Comparison of ENCODE assay signal across 13 cellular contexts in genomic region chr11:67160872-67161783, GRCh38. TPM values are rescaled to one million over a fixed set of nuclear protein-coding genes. Genes with fewer than 3 reads are reported as not detected.
A peak's percentile ranks its signal among the peaks of the same experiment; 100 is the strongest.
DNase-seq lines count a peak whose midpoint lies in the region; ATAC-seq and TF ChIP-seq lines count a peak whose summit lies in the region.
"Had no signal": no experiment of that assay in that cellular context is flagged by ENCODE, and none has a peak within 500 bp of the region (broad histone marks: within the 10 kb centered on the region; RNA-seq: fewer than 3 reads in every experiment).

No MANE protein-coding gene starts in this region.

- peaks cover 91% of the 10 kb centered on the region for H3K79me2 ChIP-seq in GM23338 (replicated peaks; ENCODE audit: insufficient read depth)

- peak overlapping the region; percentile 66 for H3K27ac ChIP-seq in CD4-positive, CD25-positive, alpha-beta regulatory T cell (ENCODE audit: insufficient read depth, low read length, poor library complexity, severe bottlenecking)
- H3K27ac ChIP-seq in GM23338 (ENCODE audit: low read depth): no peak overlapping the region
- no peak overlapping the region for H3K27ac ChIP-seq in liver (ENCODE audit: low read depth in 1 of 2, low read length in 2 of 2)
- H3K27ac ChIP-seq in transverse colon: no peak overlapping the region
- H3K27ac ChIP-seq in sigmoid colon: no peak overlapping the region

- no peaks in the 10 kb centered on the region for H3K27me3 Mint-ChIP-seq in CD4-positive, CD25-positive, alpha-beta regulatory T cell
- no peaks in the 10 kb centered on the region for H3K27me3 Mint-ChIP-seq in GM23338 (ENCODE audit: insufficient read depth, low read depth, poor library complexity)
- H3K27me3 Mint-ChIP-seq in activated T-helper 17 cell treated with anti-CD3 and anti-CD28 coated beads, Interleukin-2, amount 50 U/mL, for 72 hours: no peaks in the 10 kb centered on the region

- H3F3A ChIP-seq in GM23338 (replicated peaks; ENCODE audit: low read depth): no peaks in the 10 kb centered on the region

- no peak overlapping the region for H2AFZ ChIP-seq in GM23338

- no peaks in the 10 kb centered on the region for H3K9me2 ChIP-seq in GM23338 (ENCODE audit: insufficient read depth)

- H3K4me3 ChIP-seq in CD4-positive, CD25-positive, alpha-beta regulatory T cell (ENCODE audit: low read depth, low read length): peak overlapping the region; percentile 54
- H3K4me3 ChIP-seq in GM23338: no peak overlapping the region
- H3K4me3 ChIP-seq in liver (ENCODE audit: low read depth in 1 of 3, low read length in 3 of 3): no peak overlapping the region
- H3K4me3 ChIP-seq in transverse colon: no peak overlapping the region
- no peak overlapping the region for H3K4me3 ChIP-seq in sigmoid colon

- intact Hi-C loops in transverse colon (cut with DNase I; ENCODE audit: low total_unique reads) (loop anchor here (10.0 kb wide), 1 partner anchor 76 kb away; no protein-coding TSS in a partner anchor), sigmoid colon (cut with DNase I) (no loop called here)

- TF ChIP-seq CTCF in GM23338 (conservative IDR thresholded peaks at IDR 0.05; ENCODE audit: low read depth in 2 of 2): no peak
- peak; percentile 11 for TF ChIP-seq CTCF in liver (IDR thresholded peaks at IDR 0.05; ENCODE audit: low read depth, low read length, missing input control)
- peak in 1 of 5 experiments; percentile 5 for TF ChIP-seq CTCF in transverse colon (IDR thresholded peaks at IDR 0.05)
- no peak for TF ChIP-seq CTCF in sigmoid colon (IDR thresholded peaks at IDR 0.05)

- in situ Hi-C loops in transverse colon (cut with MboI; ENCODE audit: low pct_ligation_motif_present in 1 of 4, low pct_unique_long_range_greater_than_20kb in 1 of 4, low sequenced_read_pairs in 3 of 4): no loop called here

- WGBS in liver: 88% methylated on average over 5 of the region's 5 CpGs
- WGBS in transverse colon (ENCODE audit: low coverage in 1 of 2), 2 donors: 83 to 92% methylated on average over 3 to 5 of the region's 5 CpGs
- 88 to 90% methylated on average over 5 of the region's 5 CpGs for WGBS in sigmoid colon, 2 donors

- TF ChIP-seq POLR2A in transverse colon (IDR thresholded peaks at IDR 0.05): no peak
- no peak for TF ChIP-seq POLR2A in sigmoid colon (IDR thresholded peaks at IDR 0.05)

- peak; percentile 16 to 56 for ATAC-seq in CD4-positive, CD25-positive, alpha-beta regulatory T cell (ENCODE audit: low read depth in 2 of 2)
- peak; percentile 54 for ATAC-seq in GM23338
- ATAC-seq in activated T-helper 17 cell treated with anti-CD3 and anti-CD28 coated beads, Interleukin-2, amount 50 U/mL, for 72 hours (replicated peaks): peak; percentile 91

- H3K4me2 ChIP-seq in GM23338: no peak overlapping the region

- H3K27me3 ChIP-seq in CD4-positive, CD25-positive, alpha-beta regulatory T cell (ENCODE audit: control insufficient read depth, insufficient read depth, low read length): no peaks in the 10 kb centered on the region
- H3K27me3 ChIP-seq in GM23338 (ENCODE audit: insufficient read depth) (no peaks in the 10 kb centered on the region), liver (ENCODE audit: control insufficient read depth in 4 of 4, insufficient read depth in 4 of 4, low read length in 3 of 4) (no peaks in the 10 kb centered on the region), transverse colon (no peaks in the 10 kb centered on the region), sigmoid colon (no peaks in the 10 kb centered on the region)

- H3K4me1 Mint-ChIP-seq in CD4-positive, CD25-positive, alpha-beta regulatory T cell: peaks cover 32 to 72% (median 54%) of the 10 kb centered on the region in 4 donors
- peaks cover 6% of the 10 kb centered on the region for H3K4me1 Mint-ChIP-seq in GM23338
- H3K4me1 Mint-ChIP-seq in activated T-helper 17 cell treated with anti-CD3 and anti-CD28 coated beads, Interleukin-2, amount 50 U/mL, for 72 hours: peaks cover 16% of the 10 kb centered on the region

- peak overlapping the region; percentile 44 to 87 (median 63) for H3K27ac Mint-ChIP-seq in CD4-positive, CD25-positive, alpha-beta regulatory T cell
- H3K27ac Mint-ChIP-seq in GM23338: no peak overlapping the region
- H3K27ac Mint-ChIP-seq in activated T-helper 17 cell treated with anti-CD3 and anti-CD28 coated beads, Interleukin-2, amount 50 U/mL, for 72 hours: peak overlapping the region; percentile 28

- peak in 2 of 3 donors; percentile 13 to 21 for DNase-seq in CD4-positive, CD25-positive, alpha-beta regulatory T cell
- DNase-seq in GM23338 (ENCODE audit: low spot score) (peak; percentile 36), transverse colon (no peak), sigmoid colon (no peak), COLO668 (lab: John Stamatoyannopoulos, UW; ENCODE audit: unreplicated experiment) (no peak)
- DNase-seq in stimulated activated CD4-positive, alpha-beta T cell treated with anti-CD3 and anti-CD28 coated beads, Interleukin-15, amount 100 ng/mL, for 24 hours: no peak
- DNase-seq: activated CD4-positive, CD25-positive, alpha-beta regulatory T cell treated with anti-CD3 and anti-CD28 coated beads, Interleukin-2, amount 50 U/mL, for 72 hours; amygdala; NCI-H524; SIG-M5; stimulated activated CD8-positive, alpha-beta memory T cell treated with anti-CD3 and anti-CD28 coated beads, Interleukin-4, amount 100 ng/mL, for 48 hours had no signal

- no peaks in the 10 kb centered on the region for H3K9me3 ChIP-seq in CD4-positive, CD25-positive, alpha-beta regulatory T cell (ENCODE audit: control insufficient read depth in 2 of 2, low read length in 2 of 2)
- H3K9me3 ChIP-seq in liver (ENCODE audit: control insufficient read depth in 4 of 4, low read length in 3 of 4) (no peaks in the 10 kb centered on the region), transverse colon (no peaks in the 10 kb centered on the region), sigmoid colon (no peaks in the 10 kb centered on the region)

- no peak for TF ChIP-seq RAD21 in liver (IDR thresholded peaks at IDR 0.05)

- H3K36me3 ChIP-seq in CD4-positive, CD25-positive, alpha-beta regulatory T cell (ENCODE audit: control insufficient read depth, insufficient read depth, low read length): peaks cover 9% of the 10 kb centered on the region
- H3K36me3 ChIP-seq in GM23338 (ENCODE audit: insufficient read depth) (no peaks in the 10 kb centered on the region), liver (ENCODE audit: control insufficient read depth in 4 of 4, insufficient read depth in 3 of 4, low read depth in 1 of 4, low read length in 3 of 4) (peaks cover 0 to 3% (median under 1%) of the 10 kb centered on the region in 4 donors), transverse colon (no peaks in the 10 kb centered on the region), sigmoid colon (no peaks in the 10 kb centered on the region)

- H3K4me1 ChIP-seq in CD4-positive, CD25-positive, alpha-beta regulatory T cell (ENCODE audit: control insufficient read depth, insufficient read depth, low read length, poor library complexity, severe bottlenecking): peaks cover 11% of the 10 kb centered on the region
- no peaks in the 10 kb centered on the region for H3K4me1 ChIP-seq in GM23338 (ENCODE audit: insufficient read depth)
- peaks cover 0 to 4% (median 1%) of the 10 kb centered on the region in 4 donors for H3K4me1 ChIP-seq in liver (ENCODE audit: control insufficient read depth in 4 of 4, insufficient read depth in 4 of 4, low read length in 3 of 4)
- peaks cover 0 to 21% (median 2%) of the 10 kb centered on the region in 4 donors for H3K4me1 ChIP-seq in transverse colon
- H3K4me1 ChIP-seq in sigmoid colon: peaks cover 0 to 30% (median 20%) of the 10 kb centered on the region in 4 donors

- H3K9ac ChIP-seq in liver (ENCODE audit: low read depth in 1 of 2, low read length in 2 of 2): no peak overlapping the region

- H4K20me1 ChIP-seq in GM23338 (replicated peaks; ENCODE audit: insufficient read depth): peaks cover 40% of the 10 kb centered on the region; the same call in 1 of the 2 replicates

- peaks cover 14% of the 10 kb centered on the region for H3K36me3 Mint-ChIP-seq in CD4-positive, CD25-positive, alpha-beta regulatory T cell
- H3K36me3 Mint-ChIP-seq in GM23338 (ENCODE audit: low read depth): peaks cover 6% of the 10 kb centered on the region; the same call in 1 of the 3 replicates
- peaks cover 36% of the 10 kb centered on the region for H3K36me3 Mint-ChIP-seq in activated T-helper 17 cell treated with anti-CD3 and anti-CD28 coated beads, Interleukin-2, amount 50 U/mL, for 72 hours (ENCODE audit: low read depth)

- TF ChIP-seq EP300 in transverse colon (IDR thresholded peaks at IDR 0.05; ENCODE audit: low read depth) (no peak), sigmoid colon (IDR thresholded peaks at IDR 0.05) (no peak)

- H3K4me3 Mint-ChIP-seq in CD4-positive, CD25-positive, alpha-beta regulatory T cell: peak overlapping the region in 1 of 4 donors; percentile 36
- no peak overlapping the region for H3K4me3 Mint-ChIP-seq in GM23338
- peak overlapping the region; percentile 30 for H3K4me3 Mint-ChIP-seq in activated T-helper 17 cell treated with anti-CD3 and anti-CD28 coated beads, Interleukin-2, amount 50 U/mL, for 72 hours

- H3K9me3 Mint-ChIP-seq in CD4-positive, CD25-positive, alpha-beta regulatory T cell: no peaks in the 10 kb centered on the region
- no peaks in the 10 kb centered on the region for H3K9me3 Mint-ChIP-seq in GM23338
- no peaks in the 10 kb centered on the region for H3K9me3 Mint-ChIP-seq in activated T-helper 17 cell treated with anti-CD3 and anti-CD28 coated beads, Interleukin-2, amount 50 U/mL, for 72 hours

TF ChIP-seq in GM23338, 12 proteins besides CTCF, POLR2A, EP300 and RAD21 (continues in another document):
- TF ChIP-seq JUNB (IDR thresholded peaks at IDR 0.05; ENCODE audit: unreplicated experiment): no peak

TF ChIP-seq in liver, 16 proteins besides CTCF, POLR2A, EP300 and RAD21 (continues in another document):
- no peak for TF ChIP-seq YY1 (IDR thresholded peaks at IDR 0.05)
- no peak for TF ChIP-seq NR2F2 (IDR thresholded peaks at IDR 0.05)
- TF ChIP-seq FOXA1 (IDR thresholded peaks at IDR 0.05): no peak
- TF ChIP-seq HNF4A (conservative IDR thresholded peaks at IDR 0.05): no peak
- no peak for TF ChIP-seq JUND (IDR thresholded peaks at IDR 0.05)
- no peak for TF ChIP-seq SP1 (IDR thresholded peaks at IDR 0.05)
- no peak for TF ChIP-seq ATF3 (IDR thresholded peaks at IDR 0.05)

RNA-seq across cellular contexts. Expression of gene KDM2A, which starts 42.1 kb away (rescaled TPM):
- 346 TPM for total RNA-seq in CD4-positive, CD25-positive, alpha-beta regulatory T cell
- 10 to 100 TPM; 10.7 to 14.4 (median 11.8) TPM for polyA plus RNA-seq in CD4-positive, CD25-positive, alpha-beta regulatory T cell
- total RNA-seq in GM23338 (2014; rRNA removed; shearing (Covaris generic)): 38.0 and 54.1 TPM in 2 replicates
- polyA plus RNA-seq in GM23338 (2016; fragmentation: Nextera tagmentation; extraction: Ambion mirVana) (24.2 and 25.0 TPM in 2 replicates), liver (10 to 100 TPM in 1 of 2 donors, 1 to 10 TPM in 1; 8.3 to 19.6 TPM), sigmoid colon (10 to 100 TPM; 15.6 to 51.5 (median 20.8) TPM)
- total RNA-seq in activated T-helper 17 cell treated with anti-CD3 and anti-CD28 coated beads, Interleukin-2, amount 50 U/mL, for 72 hours: 100 to 1,000 TPM in 1 of 2 donors, 10 to 100 TPM in 1; 96.8 to 105 TPM
- total RNA-seq in liver (10 to 100 TPM; 25.2 to 44.9 TPM), transverse colon (100 to 1,000 TPM in 1 of 4 donors, 10 to 100 TPM in 3; 65.3 to 137 (median 81.2) TPM), sigmoid colon (10 to 100 TPM; 25.0 to 67.3 (median 35.7) TPM)

Comparison
In these comparisons a context has a peak if more than half of its experiments do, and no peak if none do; other contexts are left out.
1. ATAC-seq: peak in every context shown above with its lines; median percentile 91 in activated T-helper 17 cell treated with anti-CD3 and anti-CD28 coated beads, Interleukin-2, amount 50 U/mL, for 72 hours; 54 in GM23338; 36 in CD4-positive, CD25-positive, alpha-beta regulatory T cell.
2. DNase-seq: peak in CD4-positive, CD25-positive, alpha-beta regulatory T cell (2 of 3) and GM23338 (single experiment); none in stimulated activated CD4-positive, alpha-beta T cell treated with anti-CD3 and anti-CD28 coated beads, Interleukin-15, amount 100 ng/mL, for 24 hours (single experiment), transverse colon (single experiment), sigmoid colon (single experiment) and COLO668 (single experiment).